In genomic region chr6:159061146-159061545, GRCh38 we compare ENCODE assay signal across 23 cellular contexts. TPM values are rescaled to one million over a fixed set of nuclear protein-coding genes. Genes with fewer than 3 reads are reported as not detected.
DNase-seq lines count a peak whose midpoint lies in the region; ATAC-seq and TF ChIP-seq lines count a peak whose summit lies in the region.
"Had no signal": no experiment of that assay in that cellular context is flagged by ENCODE, and none has a peak within 500 bp of the region (broad histone marks: within the 10 kb centered on the region; RNA-seq: fewer than 3 reads in every experiment).

No MANE protein-coding gene starts in this region.

- peaks cover 3% of the 10 kb centered on the region for H3K36me3 Mint-ChIP-seq in activated naive CD4-positive, alpha-beta T cell treated with anti-CD3 and anti-CD28 coated beads for 36 hours (ENCODE audit: low read depth)
- no peaks in the 10 kb centered on the region for H3K36me3 Mint-ChIP-seq in activated B cell treated with CpG ODN at 0.5 μM for 24 hours (ENCODE audit: low read depth)
- H3K36me3 Mint-ChIP-seq in effector memory CD8-positive, alpha-beta T cell (ENCODE audit: insufficient read depth) = peaks cover 6% of the 10 kb centered on the region
- no peaks in the 10 kb centered on the region for H3K36me3 Mint-ChIP-seq in stimulated activated naive B cell treated with anti-CD40 and anti-IgM and Interleukin-4, amounts not matched to agents 10 μg/mL and 1 μg/mL and 100 μg/mL, for 72 hours

- peaks cover 0 to 3% (median 0%) of the 10 kb centered on the region in 11 donors for H3K9me3 ChIP-seq in heart right ventricle
- H3K9me3 ChIP-seq: gastroesophageal sphincter, SJCRH30, thoracic aorta had no signal

- peaks cover 95% of the 10 kb centered on the region for H3K4me1 Mint-ChIP-seq in activated naive CD4-positive, alpha-beta T cell treated with anti-CD3 and anti-CD28 coated beads for 36 hours (ENCODE audit: low read depth)
- peaks cover 84% of the 10 kb centered on the region for H3K4me1 Mint-ChIP-seq in activated B cell treated with CpG ODN at 0.5 μM for 24 hours
- peaks cover 64 to 86% of the 10 kb centered on the region in 2 donors for H3K4me1 Mint-ChIP-seq in effector memory CD8-positive, alpha-beta T cell (ENCODE audit: low read depth in 2 of 2)
- peaks cover 54 to 79% of the 10 kb centered on the region in 2 donors for H3K4me1 Mint-ChIP-seq in stimulated activated naive B cell treated with anti-CD40 and anti-IgM and Interleukin-4, amounts not matched to agents 10 μg/mL and 1 μg/mL and 100 μg/mL, for 72 hours

- no peak for TF ChIP-seq CTCF in activated B cell treated with CpG ODN at 0.5 μM for 24 hours (IDR thresholded peaks at IDR 0.05)
- TF ChIP-seq CTCF in heart right ventricle (IDR thresholded peaks at IDR 0.05) = no peak

- H3K27me3 Mint-ChIP-seq in activated naive CD4-positive, alpha-beta T cell treated with anti-CD3 and anti-CD28 coated beads for 36 hours (ENCODE audit: low read depth) = no peaks in the 10 kb centered on the region
- no peaks in the 10 kb centered on the region for H3K27me3 Mint-ChIP-seq in activated B cell treated with CpG ODN at 0.5 μM for 24 hours
- no peaks in the 10 kb centered on the region for H3K27me3 Mint-ChIP-seq in effector memory CD8-positive, alpha-beta T cell
- H3K27me3 Mint-ChIP-seq in stimulated activated naive B cell treated with anti-CD40 and anti-IgM and Interleukin-4, amounts not matched to agents 10 μg/mL and 1 μg/mL and 100 μg/mL, for 72 hours = no peaks in the 10 kb centered on the region

- H3K27ac ChIP-seq in heart right ventricle = peak overlapping the region in 1 of 10 donors; percentile 91
- H3K27ac ChIP-seq: gastroesophageal sphincter, PC-9, SJCRH30, thoracic aorta had no signal

- 72 to 75% methylated on average over 7 of the region's 7 CpGs for WGBS in heart right ventricle, 2 donors

- no peak for DNase-seq in activated naive CD4-positive, alpha-beta T cell treated with anti-CD3 and anti-CD28 coated beads for 36 hours
- DNase-seq in activated naive CD4-positive, alpha-beta T cell (lab: John Stamatoyannopoulos, UW) = no peak
- no peak for DNase-seq in activated B cell treated with CpG ODN at 0.5 μM for 24 hours
- no peak for DNase-seq in effector memory CD8-positive, alpha-beta T cell
- no peak for DNase-seq in stimulated activated naive B cell treated with anti-CD40 and anti-IgM and Interleukin-4, amounts not matched to agents 10 μg/mL and 1 μg/mL and 100 μg/mL, for 72 hours
- DNase-seq in NCI-H1092 treated with DMSO at 0.1 percent for 48 hours (lab: John Stamatoyannopoulos, UW) = no peak
- DNase-seq in heart right ventricle = no peak
- DNase-seq in stimulated activated CD4-positive, alpha-beta T cell treated with anti-CD3 and anti-CD28 coated beads, Interleukin-12 subunit alpha, Interleukin-12 subunit beta, amount 100 ng/mL, for 4 hours = no peak
- DNase-seq: activated CD4-positive, CD25-positive, alpha-beta regulatory T cell treated with anti-CD3 and anti-CD28 coated beads, Interleukin-2, amount 50 U/mL, for 72 hours; amygdala; DMS79 treated with DMSO at 0.1 percent for 48 hours; HFFc6; NCI-H187; NCI-H2227 treated with DMSO at 0.1 percent for 48 hours; PC-9; SJCRH30; T1000 had no signal

- peaks cover 0 to 26% (median 14%) of the 10 kb centered on the region in 7 donors for H3K27me3 ChIP-seq in heart right ventricle
- H3K27me3 ChIP-seq: SJCRH30 had no signal

- H3K27ac Mint-ChIP-seq in activated naive CD4-positive, alpha-beta T cell treated with anti-CD3 and anti-CD28 coated beads for 36 hours = peak overlapping the region; percentile 91
- H3K27ac Mint-ChIP-seq in activated B cell treated with CpG ODN at 0.5 μM for 24 hours = peak overlapping the region; percentile 95
- peak overlapping the region; percentile 84 to 99 for H3K27ac Mint-ChIP-seq in effector memory CD8-positive, alpha-beta T cell
- peak overlapping the region; percentile 87 for H3K27ac Mint-ChIP-seq in stimulated activated naive B cell treated with anti-CD40 and anti-IgM and Interleukin-4, amounts not matched to agents 10 μg/mL and 1 μg/mL and 100 μg/mL, for 72 hours
- H3K27ac Mint-ChIP-seq: HFFc6 had no signal

- H3K4me3 Mint-ChIP-seq in activated naive CD4-positive, alpha-beta T cell treated with anti-CD3 and anti-CD28 coated beads for 36 hours = no peak overlapping the region
- H3K4me3 Mint-ChIP-seq in activated B cell treated with CpG ODN at 0.5 μM for 24 hours = no peak overlapping the region
- H3K4me3 Mint-ChIP-seq in effector memory CD8-positive, alpha-beta T cell = peak overlapping the region; percentile 61 to 81
- no peak overlapping the region for H3K4me3 Mint-ChIP-seq in stimulated activated naive B cell treated with anti-CD40 and anti-IgM and Interleukin-4, amounts not matched to agents 10 μg/mL and 1 μg/mL and 100 μg/mL, for 72 hours
- H3K4me3 Mint-ChIP-seq: HFFc6, neural crest cell had no signal

- H3K4me3 ChIP-seq in heart right ventricle = no peak overlapping the region
- H3K4me3 ChIP-seq: esophagus muscularis mucosa, gastroesophageal sphincter, K562, PC-9, SJCRH30, thoracic aorta had no signal

- no peak for ATAC-seq in activated B cell treated with CpG ODN at 0.5 μM for 24 hours (ENCODE audit: low read depth)
- no peak for ATAC-seq in effector memory CD8-positive, alpha-beta T cell (replicated peaks)
- no peak for ATAC-seq in stimulated activated naive B cell treated with anti-CD40 and anti-IgM and Interleukin-4, amounts not matched to agents 10 μg/mL and 1 μg/mL and 100 μg/mL, for 72 hours (replicated peaks)
- no peak for ATAC-seq in heart right ventricle
- ATAC-seq: gastroesophageal sphincter, K562 had no signal

- no peaks in the 10 kb centered on the region for H3K9me3 Mint-ChIP-seq in activated naive CD4-positive, alpha-beta T cell treated with anti-CD3 and anti-CD28 coated beads for 36 hours
- H3K9me3 Mint-ChIP-seq in activated B cell treated with CpG ODN at 0.5 μM for 24 hours = no peaks in the 10 kb centered on the region
- H3K9me3 Mint-ChIP-seq in effector memory CD8-positive, alpha-beta T cell = no peaks in the 10 kb centered on the region
- H3K9me3 Mint-ChIP-seq in stimulated activated naive B cell treated with anti-CD40 and anti-IgM and Interleukin-4, amounts not matched to agents 10 μg/mL and 1 μg/mL and 100 μg/mL, for 72 hours = no peaks in the 10 kb centered on the region
- H3K9me3 Mint-ChIP-seq: HFFc6, neural crest cell had no signal

- CTCF ChIA-PET in activated naive CD4-positive, alpha-beta T cell treated with anti-CD3 and anti-CD28 coated beads for 36 hours (lab: Charles Lee) = interaction anchor here (0.6 to 1.7 kb wide), 3 partner anchors 19 to 122 kb away, joined by 3 to 4 read pairs (median 3); no protein-coding TSS in a partner anchor
- CTCF ChIA-PET in activated B cell treated with CpG ODN at 0.5 μM for 24 hours (lab: Charles Lee) = no interaction called here

- POLR2A ChIA-PET in activated B cell treated with CpG ODN at 0.5 μM for 24 hours (lab: Charles Lee) = interaction anchor here (0.8 to 1.2 kb wide), 3 partner anchors 16 to 34 kb away, joined by 3 to 9 read pairs (median 5); partner anchors contain the start of gene TAGAP

- H3K4me1 ChIP-seq in heart right ventricle = peaks cover 0 to 49% (median 0%) of the 10 kb centered on the region in 9 donors
- H3K4me1 ChIP-seq: gastroesophageal sphincter, SJCRH30 had no signal

- H3K36me3 ChIP-seq in heart right ventricle = no peaks in the 10 kb centered on the region
- H3K36me3 ChIP-seq: esophagus muscularis mucosa, gastroesophageal sphincter, SJCRH30, thoracic aorta had no signal

- intact Hi-C loops in activated naive CD4-positive, alpha-beta T cell treated with anti-CD3 and anti-CD28 coated beads for 36 hours (cut with micrococcal nuclease) = loop anchor here (10.0 kb wide), 1 partner anchor 914 kb away; no protein-coding TSS in a partner anchor
- intact Hi-C loops in activated B cell treated with CpG ODN at 0.5 μM for 24 hours (cut with micrococcal nuclease) = no loop called here
- intact Hi-C loops in heart right ventricle (cut with DNase I) = no loop called here

RNA-seq across cellular contexts. Expression of gene TAGAP, which starts 16.4 kb away (rescaled TPM):
- total RNA-seq in activated naive CD4-positive, alpha-beta T cell treated with anti-CD3 and anti-CD28 coated beads for 36 hours = 10 to 100 TPM; 79.6 to 82.6 TPM
- total RNA-seq in activated B cell treated with CpG ODN at 0.5 μM for 24 hours (129 TPM in 2 replicates), heart right ventricle (1 to 10 TPM in 5 of 10 donors, under 1 TPM in 5; 0.45 to 6.5 (median 0.98) TPM)
- under 1 TPM; 0.28 to 0.37 TPM for polyA plus RNA-seq in heart right ventricle
- total RNA-seq: HFFc6, neural crest cell, PC-9 had no signal
- polyA plus RNA-seq: AG04450, K562 had no signal

Comparison
In these comparisons a context has a peak if more than half of its experiments do, and no peak if none do; other contexts are left out.
1. H3K4me3 Mint-ChIP-seq: peak in effector memory CD8-positive, alpha-beta T cell (2 of 2); none in activated naive CD4-positive, alpha-beta T cell treated with anti-CD3 and anti-CD28 coated beads for 36 hours (single experiment), activated B cell treated with CpG ODN at 0.5 μM for 24 hours (single experiment) and stimulated activated naive B cell treated with anti-CD40 and anti-IgM and Interleukin-4, amounts not matched to agents 10 μg/mL and 1 μg/mL and 100 μg/mL, for 72 hours (0 of 2).
2. RNA of gene TAGAP, which starts 16.4 kb away (total RNA-seq): 129 TPM in activated B cell treated with CpG ODN at 0.5 μM for 24 hours and 79.6 to 82.6 TPM in activated naive CD4-positive, alpha-beta T cell treated with anti-CD3 and anti-CD28 coated beads for 36 hours; 0.45 to 6.5 TPM in heart right ventricle; every median in the first group is over 10 times any median in the second.
3. Peak in every context shown above with its lines, with median percentiles within 50 percentile points of each other: H3K27ac Mint-ChIP-seq.